ENCODE assay signal across 9 cellular contexts in the genomic region with DNA sequence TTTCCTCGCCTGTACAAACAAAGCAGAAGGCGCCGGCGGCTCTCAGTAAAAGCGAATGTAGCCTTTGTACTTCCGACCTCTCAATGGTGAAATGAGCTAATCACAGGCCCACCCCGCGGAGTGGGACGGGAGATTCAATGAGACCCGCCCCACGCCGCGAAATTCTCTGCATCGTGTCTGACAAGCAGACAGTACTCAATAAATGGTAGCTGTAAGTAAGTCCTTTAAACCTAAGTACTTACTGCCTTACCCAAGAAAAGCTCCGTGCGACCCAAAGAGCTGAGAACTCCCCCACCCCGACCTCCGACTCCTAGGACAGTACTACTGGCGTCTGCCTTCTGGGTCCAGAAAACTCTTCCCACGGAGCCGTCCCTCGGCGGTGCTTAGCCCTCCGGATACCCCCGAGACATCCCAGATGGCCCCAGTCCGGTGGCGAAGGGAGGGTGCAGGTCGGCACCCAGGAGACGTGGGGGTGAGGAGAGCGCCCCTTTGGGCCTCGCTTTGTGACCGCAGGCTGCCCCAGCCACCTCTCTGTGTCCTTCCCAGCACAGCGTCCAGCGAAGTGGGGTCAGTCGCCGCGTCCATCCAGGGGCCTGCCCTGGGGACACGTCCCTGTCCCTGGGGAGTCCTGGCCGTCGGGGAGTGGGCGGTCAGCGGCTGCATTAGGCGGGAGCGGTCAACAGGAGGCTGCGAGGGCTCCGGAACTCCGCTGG. TPM values are rescaled to one million over a fixed set of nuclear protein-coding genes. Genes with fewer than 3 reads are reported as not detected.
A peak's percentile ranks its signal among the peaks of the same experiment; 100 is the strongest.
DNase-seq lines count a peak whose midpoint lies in the region; ATAC-seq and TF ChIP-seq lines count a peak whose summit lies in the region.
"Had no signal": no experiment of that assay in that cellular context is flagged by ENCODE, and none has a peak within 500 bp of the region (broad histone marks: within the 10 kb centered on the region; RNA-seq: fewer than 3 reads in every experiment).

No MANE protein-coding gene starts in this region.

- H3K4me3 ChIP-seq in iPS-15b (ENCODE audit: low read depth, low read length) (peak overlapping the region; percentile 54), smooth muscle cell (peak overlapping the region; percentile 53)

- H3K36me3 ChIP-seq in iPS-15b (ENCODE audit: control insufficient read depth, insufficient read depth, low read length) (no peaks in the 10 kb centered on the region), smooth muscle cell (ENCODE audit: low read depth) (no peaks in the 10 kb centered on the region)

- no peak for TF ChIP-seq POLR2A in GM18505 (IDR thresholded peaks at IDR 0.05; ENCODE audit: borderline replicate concordance, extremely low read depth, insufficient read depth, insufficient read length)

- peak overlapping the region; percentile 77 for H2AFZ ChIP-seq in smooth muscle cell (ENCODE audit: low read depth)

- 22% methylated on average over 45 of the region's 47 CpGs for WGBS in smooth muscle cell (ENCODE audit: low lambda C conversion rate)

- no peaks in the 10 kb centered on the region for H3K9me3 Mint-ChIP-seq in activated T-cell treated with anti-CD3 and anti-CD28 coated beads, Interleukin-2, amount 50 U/mL, for 72 hours

- peaks cover 31% of the 10 kb centered on the region for H3K27me3 Mint-ChIP-seq in activated T-cell treated with anti-CD3 and anti-CD28 coated beads, Interleukin-2, amount 50 U/mL, for 72 hours (ENCODE audit: low read depth)

- DNase-seq in NCI-H748 (lab: John Stamatoyannopoulos, UW; ENCODE audit: unreplicated experiment): peak; percentile 3
- no peak for DNase-seq in NCI-H748 treated with DMSO at 0.1 percent for 48 hours (lab: John Stamatoyannopoulos, UW)
- DNase-seq in activated T-cell treated with anti-CD3 and anti-CD28 coated beads, Interleukin-2, amount 50 U/mL, for 72 hours: no peak
- DNase-seq in smooth muscle cell (lab: John Stamatoyannopoulos, UW; ENCODE audit: unreplicated experiment): no peak

- peak overlapping the region; percentile 96 for H3K4me2 ChIP-seq in smooth muscle cell

- no peak overlapping the region for H3K27ac ChIP-seq in smooth muscle cell (ENCODE audit: low read depth)

- no peaks in the 10 kb centered on the region for H3F3A ChIP-seq in smooth muscle cell (ENCODE audit: low read depth)

- TF ChIP-seq CTCF in smooth muscle cell (IDR thresholded peaks at IDR 0.05; ENCODE audit: borderline replicate concordance, insufficient read depth, poor library complexity, severe bottlenecking): no peak

- H3K9me3 ChIP-seq in iPS-15b (ENCODE audit: control insufficient read depth, insufficient read depth, low read length) (no peaks in the 10 kb centered on the region), smooth muscle cell (replicated peaks; ENCODE audit: low read depth) (no peaks in the 10 kb centered on the region)

- H3K27ac Mint-ChIP-seq in activated T-cell treated with anti-CD3 and anti-CD28 coated beads, Interleukin-2, amount 50 U/mL, for 72 hours: no peak overlapping the region

- H3K4me1 ChIP-seq in iPS-15b (ENCODE audit: control insufficient read depth, insufficient read depth, low read length) (peaks cover 16% of the 10 kb centered on the region), smooth muscle cell (ENCODE audit: low read depth) (peaks cover 35% of the 10 kb centered on the region)

- H4K20me1 ChIP-seq in smooth muscle cell (ENCODE audit: low read depth): peaks cover 14% of the 10 kb centered on the region

- ATAC-seq in activated T-cell treated with anti-CD3 and anti-CD28 coated beads, Interleukin-2, amount 50 U/mL, for 72 hours (replicated peaks in 1 of 2): peak in 1 of 2 donors; percentile 15
- no peak for ATAC-seq in GM18511 (IDR thresholded peaks at IDR 0.05; ENCODE audit: unreplicated experiment)
- no peak for ATAC-seq in GM18505 (IDR thresholded peaks at IDR 0.05; ENCODE audit: unreplicated experiment)
- ATAC-seq in GM19455 (IDR thresholded peaks at IDR 0.05; ENCODE audit: unreplicated experiment): no peak

- H3K79me2 ChIP-seq in smooth muscle cell (ENCODE audit: low read depth): peaks cover 3% of the 10 kb centered on the region

- peaks cover 19% of the 10 kb centered on the region for H3K27me3 ChIP-seq in iPS-15b (ENCODE audit: control insufficient read depth, insufficient read depth, low read length)
- H3K27me3 ChIP-seq in smooth muscle cell (ENCODE audit: low read depth): peaks cover 41% of the 10 kb centered on the region

- H3K4me3 Mint-ChIP-seq in activated T-cell treated with anti-CD3 and anti-CD28 coated beads, Interleukin-2, amount 50 U/mL, for 72 hours: peak overlapping the region; percentile 69 to 75

- H3K36me3 Mint-ChIP-seq in activated T-cell treated with anti-CD3 and anti-CD28 coated beads, Interleukin-2, amount 50 U/mL, for 72 hours (ENCODE audit: insufficient read depth in 2 of 2): peaks cover 0 to 1% of the 10 kb centered on the region in 2 donors

- H3K4me1 Mint-ChIP-seq in activated T-cell treated with anti-CD3 and anti-CD28 coated beads, Interleukin-2, amount 50 U/mL, for 72 hours (ENCODE audit: low read depth): no peaks in the 10 kb centered on the region

- H3K9ac ChIP-seq in iPS-15b (ENCODE audit: low read depth, low read length) (no peak overlapping the region), smooth muscle cell (ENCODE audit: low read depth) (no peak overlapping the region)

RNA-seq across cellular contexts. Expression of a gene that starts 1.0 kb away (rescaled TPM):
- not detected for total RNA-seq in activated T-cell treated with anti-CD3 and anti-CD28 coated beads, Interleukin-2, amount 50 U/mL, for 72 hours
- total RNA-seq in smooth muscle cell: 37.0 and 52.0 TPM in 2 replicates
- 10.9 and 14.3 TPM in 2 replicates for polyA plus RNA-seq in smooth muscle cell
- total RNA-seq: T-helper 1 cell treated with Interleukin-12 subunit alpha and Interleukin-12 subunit beta and Interleukin-4 antibody, amounts not matched to agents 30 ng/mL and 1 ng/mL, for 36 hours had no signal

Comparison
In these comparisons a context has a peak if more than half of its experiments do, and no peak if none do; other contexts are left out.
1. RNA of a gene that starts 1.0 kb away (total RNA-seq): 37.0 to 52.0 TPM in smooth muscle cell; not detected in activated T-cell treated with anti-CD3 and anti-CD28 coated beads, Interleukin-2, amount 50 U/mL, for 72 hours; every median in the first group is over 10 times any median in the second.